ENCODE assay signal across 20 cellular contexts in the genomic region with DNA sequence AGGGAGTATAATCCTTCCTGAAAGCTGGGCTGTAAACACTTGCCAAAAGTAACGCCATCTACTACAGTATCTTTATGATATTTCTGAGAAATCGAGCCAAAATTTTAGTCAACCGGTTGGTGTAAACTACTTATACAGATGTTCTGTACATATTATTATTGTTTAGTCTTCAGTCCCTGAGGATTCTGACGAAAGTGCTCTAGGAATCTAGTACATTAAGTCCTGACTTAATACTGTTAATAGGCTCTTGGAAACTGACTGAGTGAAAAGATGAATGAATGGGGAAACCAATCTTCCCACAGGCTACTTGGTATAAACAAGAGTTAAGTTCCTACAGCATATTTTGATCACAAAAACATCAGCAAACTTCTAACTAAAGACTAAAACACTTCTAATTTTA.
DNase-seq lines count a peak whose midpoint lies in the region; ATAC-seq, FAIRE-seq and TF ChIP-seq lines count a peak whose summit lies in the region.
"Had no signal": no experiment of that assay in that cellular context is flagged by ENCODE, and none has a peak within 500 bp of the region (broad histone marks: within the 10 kb centered on the region; RNA-seq: fewer than 3 reads in every experiment).

No MANE protein-coding gene starts in this region.

- intact Hi-C loops in lower lobe of right lung (cut with DNase I) = no loop called here

- H3K9me3 Mint-ChIP-seq in nephron = no peaks in the 10 kb centered on the region
- H3K9me3 Mint-ChIP-seq: H9 had no signal

- FAIRE-seq in A204.1 (lab: Jason Lieb, UNC) = peak; percentile 68

- no peaks in the 10 kb centered on the region for H3K36me3 Mint-ChIP-seq in nephron (ENCODE audit: low read depth)
- H3K36me3 Mint-ChIP-seq: CD4-positive, alpha-beta memory T cell had no signal

- H3K36me3 ChIP-seq in lower lobe of right lung = no peaks in the 10 kb centered on the region

- DNase-seq in fibroblast of mammary gland (ENCODE audit: low read depth) (peak; percentile 43), NCI-H2107 treated with DMSO at 0.1 percent for 48 hours (lab: John Stamatoyannopoulos, UW; ENCODE audit: unreplicated experiment) (no peak), lower lobe of right lung (no peak)
- no peak for DNase-seq in stimulated activated CD4-positive, alpha-beta T cell treated with anti-CD3 and anti-CD28 coated beads, Interleukin-1b, Interleukin-23, amount 100 ng/mL, for 48 hours
- DNase-seq: Calu3; CD4-positive, alpha-beta memory T cell; DMS53; H9; NCI-H1105 treated with DMSO at 0.1 percent for 48 hours; NCI-H1694 treated with DMSO at 0.1 percent for 48 hours; NCI-H2107; NCI-H226; NCI-H526; PC-9 had no signal

- no peaks in the 10 kb centered on the region for H3K4me1 ChIP-seq in lower lobe of right lung

- no peak overlapping the region for H3K4me3 Mint-ChIP-seq in nephron
- H3K4me3 Mint-ChIP-seq: CD4-positive, alpha-beta memory T cell; H9 had no signal

- TF ChIP-seq CTCF in VCaP (conservative IDR thresholded peaks at IDR 0.05) (no peak), fibroblast of mammary gland (conservative IDR thresholded peaks at IDR 0.05; ENCODE audit: control insufficient read depth, insufficient read depth, low read depth, low read length) (no peak), nephron (IDR thresholded peaks at IDR 0.05; ENCODE audit: unreplicated experiment in 3 of 3) (no peak), lower lobe of right lung (IDR thresholded peaks at IDR 0.05) (no peak)

- no peaks in the 10 kb centered on the region for H3K27me3 ChIP-seq in lower lobe of right lung (ENCODE audit: low read depth)

- H3K27me3 Mint-ChIP-seq in nephron (ENCODE audit: low read depth) = no peaks in the 10 kb centered on the region
- H3K27me3 Mint-ChIP-seq: CD4-positive, alpha-beta memory T cell had no signal

- no peaks in the 10 kb centered on the region for H3K9me3 ChIP-seq in lower lobe of right lung

- peak overlapping the region; percentile 70 to 80 (median 73) for H3K27ac Mint-ChIP-seq in nephron
- H3K27ac Mint-ChIP-seq: CD4-positive, alpha-beta memory T cell had no signal

- H3K4me3 ChIP-seq in fibroblast of mammary gland (ENCODE audit: control insufficient read depth, low read depth, low read length) (no peak overlapping the region), lower lobe of right lung (no peak overlapping the region)
- H3K4me3 ChIP-seq: PC-9 had no signal

- no peak for ATAC-seq in lower lobe of right lung
- ATAC-seq in HG02938 (IDR thresholded peaks at IDR 0.05; ENCODE audit: unreplicated experiment) = no peak

- H3K4me1 Mint-ChIP-seq in nephron = peaks cover 39% of the 10 kb centered on the region
- H3K4me1 Mint-ChIP-seq: CD4-positive, alpha-beta memory T cell; H9 had no signal

- peak overlapping the region; percentile 18; the same call in 1 of the 2 replicates for H3K27ac ChIP-seq in VCaP
- H3K27ac ChIP-seq in lower lobe of right lung = no peak overlapping the region
- H3K27ac ChIP-seq: 22Rv1, HL-60, PC-9 had no signal
